Comparison of ENCODE assay signal across 1 cellular context in genomic region chr2:75518638-75519465, GRCh38.
A peak's percentile ranks its signal among the peaks of the same experiment; 100 is the strongest.
TF ChIP-seq lines count a peak whose summit lies in the region.

No MANE protein-coding gene starts in this region.

TF ChIP-seq in HepG2, 621 proteins besides CTCF, POLR2A, EP300 and RAD21 (continued from another document and continues in another):
- TF ChIP-seq ZNF280D (CRISPR knock-in tag; IDR thresholded peaks at IDR 0.05), result peak; percentile 50; the same call in 1 of the 2 replicates
- no peak for TF ChIP-seq ATRX (CRISPR knock-in tag; IDR thresholded peaks at IDR 0.05; ENCODE audit: borderline replicate concordance)
- TF ChIP-seq, protein P1, sequence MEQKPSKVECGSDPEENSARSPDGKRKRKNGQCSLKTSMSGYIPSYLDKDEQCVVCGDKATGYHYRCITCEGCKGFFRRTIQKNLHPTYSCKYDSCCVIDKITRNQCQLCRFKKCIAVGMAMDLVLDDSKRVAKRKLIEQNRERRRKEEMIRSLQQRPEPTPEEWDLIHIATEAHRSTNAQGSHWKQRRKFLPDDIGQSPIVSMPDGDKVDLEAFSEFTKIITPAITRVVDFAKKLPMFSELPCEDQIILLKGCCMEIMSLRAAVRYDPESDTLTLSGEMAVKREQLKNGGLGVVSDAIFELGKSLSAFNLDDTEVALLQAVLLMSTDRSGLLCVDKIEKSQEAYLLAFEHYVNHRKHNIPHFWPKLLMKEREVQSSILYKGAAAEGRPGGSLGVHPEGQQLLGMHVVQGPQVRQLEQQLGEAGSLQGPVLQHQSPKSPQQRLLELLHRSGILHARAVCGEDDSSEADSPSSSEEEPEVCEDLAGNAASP (CRISPR knock-in tag; IDR thresholded peaks at IDR 0.05; ENCODE audit: borderline replicate concordance), result peak; percentile 55; the same call in 1 of the 2 replicates
- TF ChIP-seq, protein P2, sequence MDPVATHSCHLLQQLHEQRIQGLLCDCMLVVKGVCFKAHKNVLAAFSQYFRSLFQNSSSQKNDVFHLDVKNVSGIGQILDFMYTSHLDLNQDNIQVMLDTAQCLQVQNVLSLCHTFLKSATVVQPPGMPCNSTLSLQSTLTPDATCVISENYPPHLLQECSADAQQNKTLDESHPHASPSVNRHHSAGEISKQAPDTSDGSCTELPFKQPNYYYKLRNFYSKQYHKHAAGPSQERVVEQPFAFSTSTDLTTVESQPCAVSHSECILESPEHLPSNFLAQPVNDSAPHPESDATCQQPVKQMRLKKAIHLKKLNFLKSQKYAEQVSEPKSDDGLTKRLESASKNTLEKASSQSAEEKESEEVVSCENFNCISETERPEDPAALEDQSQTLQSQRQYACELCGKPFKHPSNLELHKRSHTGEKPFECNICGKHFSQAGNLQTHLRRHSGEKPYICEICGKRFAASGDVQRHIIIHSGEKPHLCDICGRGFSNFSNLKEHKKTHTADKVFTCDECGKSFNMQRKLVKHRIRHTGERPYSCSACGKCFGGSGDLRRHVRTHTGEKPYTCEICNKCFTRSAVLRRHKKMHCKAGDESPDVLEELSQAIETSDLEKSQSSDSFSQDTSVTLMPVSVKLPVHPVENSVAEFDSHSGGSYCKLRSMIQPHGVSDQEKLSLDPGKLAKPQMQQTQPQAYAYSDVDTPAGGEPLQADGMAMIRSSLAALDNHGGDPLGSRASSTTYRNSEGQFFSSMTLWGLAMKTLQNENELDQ (CRISPR knock-in tag; IDR thresholded peaks at IDR 0.05; ENCODE audit: borderline replicate concordance), result no peak
- TF ChIP-seq ZNF615 (CRISPR knock-in tag; IDR thresholded peaks at IDR 0.05; ENCODE audit: borderline replicate concordance), result no peak
- no peak for TF ChIP-seq ZHX2 (IDR thresholded peaks at IDR 0.05; ENCODE audit: low read depth)
- no peak for TF ChIP-seq ZHX2 (CRISPR knock-in tag; IDR thresholded peaks at IDR 0.05; ENCODE audit: borderline replicate concordance)
- TF ChIP-seq ATF3 (CRISPR knock-in tag; IDR thresholded peaks at IDR 0.05), result 0 out of 2 replicates have a peak, but pooled peaks have one; percentile 13
- TF ChIP-seq HNF4G (IDR thresholded peaks at IDR 0.05; ENCODE audit: borderline replicate concordance, low read depth, low read length), result peak; percentile 51; the same call in 1 of the 2 replicates
- TF ChIP-seq HNF4G (CRISPR knock-in tag; IDR thresholded peaks at IDR 0.05; ENCODE audit: borderline replicate concordance, low read depth), result no peak
- TF ChIP-seq, protein P3, sequence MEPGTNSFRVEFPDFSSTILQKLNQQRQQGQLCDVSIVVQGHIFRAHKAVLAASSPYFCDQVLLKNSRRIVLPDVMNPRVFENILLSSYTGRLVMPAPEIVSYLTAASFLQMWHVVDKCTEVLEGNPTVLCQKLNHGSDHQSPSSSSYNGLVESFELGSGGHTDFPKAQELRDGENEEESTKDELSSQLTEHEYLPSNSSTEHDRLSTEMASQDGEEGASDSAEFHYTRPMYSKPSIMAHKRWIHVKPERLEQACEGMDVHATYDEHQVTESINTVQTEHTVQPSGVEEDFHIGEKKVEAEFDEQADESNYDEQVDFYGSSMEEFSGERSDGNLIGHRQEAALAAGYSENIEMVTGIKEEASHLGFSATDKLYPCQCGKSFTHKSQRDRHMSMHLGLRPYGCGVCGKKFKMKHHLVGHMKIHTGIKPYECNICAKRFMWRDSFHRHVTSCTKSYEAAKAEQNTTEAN (CRISPR knock-in tag; conservative IDR thresholded peaks at IDR 0.05), result no peak
- TF ChIP-seq NFYC (CRISPR knock-in tag; IDR thresholded peaks at IDR 0.05), result no peak
- TF ChIP-seq CHD4 (IDR thresholded peaks at IDR 0.05; ENCODE audit: borderline replicate concordance, low read length), result peak; percentile 49; the same call in 1 of the 2 replicates
- TF ChIP-seq, protein P4, sequence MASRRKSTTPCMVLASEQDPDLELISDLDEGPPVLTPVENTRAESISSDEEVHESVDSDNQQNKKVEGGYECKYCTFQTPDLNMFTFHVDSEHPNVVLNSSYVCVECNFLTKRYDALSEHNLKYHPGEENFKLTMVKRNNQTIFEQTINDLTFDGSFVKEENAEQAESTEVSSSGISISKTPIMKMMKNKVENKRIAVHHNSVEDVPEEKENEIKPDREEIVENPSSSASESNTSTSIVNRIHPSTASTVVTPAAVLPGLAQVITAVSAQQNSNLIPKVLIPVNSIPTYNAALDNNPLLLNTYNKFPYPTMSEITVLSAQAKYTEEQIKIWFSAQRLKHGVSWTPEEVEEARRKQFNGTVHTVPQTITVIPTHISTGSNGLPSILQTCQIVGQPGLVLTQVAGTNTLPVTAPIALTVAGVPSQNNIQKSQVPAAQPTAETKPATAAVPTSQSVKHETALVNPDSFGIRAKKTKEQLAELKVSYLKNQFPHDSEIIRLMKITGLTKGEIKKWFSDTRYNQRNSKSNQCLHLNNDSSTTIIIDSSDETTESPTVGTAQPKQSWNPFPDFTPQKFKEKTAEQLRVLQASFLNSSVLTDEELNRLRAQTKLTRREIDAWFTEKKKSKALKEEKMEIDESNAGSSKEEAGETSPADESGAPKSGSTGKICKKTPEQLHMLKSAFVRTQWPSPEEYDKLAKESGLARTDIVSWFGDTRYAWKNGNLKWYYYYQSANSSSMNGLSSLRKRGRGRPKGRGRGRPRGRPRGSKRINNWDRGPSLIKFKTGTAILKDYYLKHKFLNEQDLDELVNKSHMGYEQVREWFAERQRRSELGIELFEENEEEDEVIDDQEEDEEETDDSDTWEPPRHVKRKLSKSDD (CRISPR knock-in tag; IDR thresholded peaks at IDR 0.05; ENCODE audit: low read depth), result 0 out of 2 replicates have a peak, but pooled peaks have one; percentile 11
- no peak for TF ChIP-seq ZFP36L2 (CRISPR knock-in tag; IDR thresholded peaks at IDR 0.05)
- TF ChIP-seq HHEX (CRISPR knock-in tag; IDR thresholded peaks at IDR 0.05), result no peak
- no peak for TF ChIP-seq AHR (CRISPR knock-in tag; IDR thresholded peaks at IDR 0.05)
- TF ChIP-seq ZFP36L1 (CRISPR knock-in tag; IDR thresholded peaks at IDR 0.05), result no peak
- TF ChIP-seq ZNF383 (CRISPR knock-in tag; IDR thresholded peaks at IDR 0.05; ENCODE audit: borderline replicate concordance), result no peak
- TF ChIP-seq YY1 (IDR thresholded peaks at IDR 0.05; ENCODE audit: insufficient read depth, insufficient replicate concordance, low read depth, low read length), result no peak
- TF ChIP-seq RBAK (CRISPR knock-in tag; IDR thresholded peaks at IDR 0.05), result no peak
- TF ChIP-seq ZNF678 (CRISPR knock-in tag; IDR thresholded peaks at IDR 0.05), result 0 out of 2 replicates have a peak, but pooled peaks have one; percentile 43
- TF ChIP-seq, protein P5, sequence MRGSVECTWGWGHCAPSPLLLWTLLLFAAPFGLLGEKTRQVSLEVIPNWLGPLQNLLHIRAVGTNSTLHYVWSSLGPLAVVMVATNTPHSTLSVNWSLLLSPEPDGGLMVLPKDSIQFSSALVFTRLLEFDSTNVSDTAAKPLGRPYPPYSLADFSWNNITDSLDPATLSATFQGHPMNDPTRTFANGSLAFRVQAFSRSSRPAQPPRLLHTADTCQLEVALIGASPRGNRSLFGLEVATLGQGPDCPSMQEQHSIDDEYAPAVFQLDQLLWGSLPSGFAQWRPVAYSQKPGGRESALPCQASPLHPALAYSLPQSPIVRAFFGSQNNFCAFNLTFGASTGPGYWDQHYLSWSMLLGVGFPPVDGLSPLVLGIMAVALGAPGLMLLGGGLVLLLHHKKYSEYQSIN (CRISPR knock-in tag; IDR thresholded peaks at IDR 0.05; ENCODE audit: borderline replicate concordance), result no peak
- TF ChIP-seq, protein P6, sequence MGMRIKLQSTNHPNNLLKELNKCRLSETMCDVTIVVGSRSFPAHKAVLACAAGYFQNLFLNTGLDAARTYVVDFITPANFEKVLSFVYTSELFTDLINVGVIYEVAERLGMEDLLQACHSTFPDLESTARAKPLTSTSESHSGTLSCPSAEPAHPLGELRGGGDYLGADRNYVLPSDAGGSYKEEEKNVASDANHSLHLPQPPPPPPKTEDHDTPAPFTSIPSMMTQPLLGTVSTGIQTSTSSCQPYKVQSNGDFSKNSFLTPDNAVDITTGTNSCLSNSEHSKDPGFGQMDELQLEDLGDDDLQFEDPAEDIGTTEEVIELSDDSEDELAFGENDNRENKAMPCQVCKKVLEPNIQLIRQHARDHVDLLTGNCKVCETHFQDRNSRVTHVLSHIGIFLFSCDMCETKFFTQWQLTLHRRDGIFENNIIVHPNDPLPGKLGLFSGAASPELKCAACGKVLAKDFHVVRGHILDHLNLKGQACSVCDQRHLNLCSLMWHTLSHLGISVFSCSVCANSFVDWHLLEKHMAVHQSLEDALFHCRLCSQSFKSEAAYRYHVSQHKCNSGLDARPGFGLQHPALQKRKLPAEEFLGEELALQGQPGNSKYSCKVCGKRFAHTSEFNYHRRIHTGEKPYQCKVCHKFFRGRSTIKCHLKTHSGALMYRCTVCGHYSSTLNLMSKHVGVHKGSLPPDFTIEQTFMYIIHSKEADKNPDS (CRISPR knock-in tag; IDR thresholded peaks at IDR 0.05), result no peak
- peak; percentile 44; the same call in 1 of the 2 replicates for TF ChIP-seq MAX (IDR thresholded peaks at IDR 0.05)
- no peak for TF ChIP-seq ZSCAN20 (CRISPR knock-in tag; IDR thresholded peaks at IDR 0.05; ENCODE audit: borderline replicate concordance)
- no peak for TF ChIP-seq ZSCAN22 (CRISPR knock-in tag; IDR thresholded peaks at IDR 0.05)
- TF ChIP-seq PHF21A (CRISPR knock-in tag; IDR thresholded peaks at IDR 0.05), result no peak; the same call in 1 of the 2 replicates
- no peak for TF ChIP-seq ZNF282 (IDR thresholded peaks at IDR 0.05; ENCODE audit: partially characterized antibody)
- TF ChIP-seq POGK (CRISPR knock-in tag; conservative IDR thresholded peaks at IDR 0.05), result 0 out of 2 replicates have a peak, but pooled peaks have one; percentile 36
- no peak for TF ChIP-seq ZNF138 (CRISPR knock-in tag; IDR thresholded peaks at IDR 0.05; ENCODE audit: low read depth)
- TF ChIP-seq HNRNPUL1 (IDR thresholded peaks at IDR 0.05; ENCODE audit: low read depth, low read length), result no peak
